ENCODE assay signal across 21 cellular contexts in genomic region chr4:141905751-141906150, GRCh38.
DNase-seq lines count a peak whose midpoint lies in the region; FAIRE-seq and TF ChIP-seq lines count a peak whose summit lies in the region.
"Had no signal": no experiment of that assay in that cellular context is flagged by ENCODE, and none has a peak within 500 bp of the region (broad histone marks: within the 10 kb centered on the region; RNA-seq: fewer than 3 reads in every experiment).

No MANE protein-coding gene starts in this region.

- FAIRE-seq in HTR-8/SVneo (lab: Jason Lieb, UNC) (no peak), bronchial epithelial cell (lab: Jason Lieb, UNC) (no peak)
- FAIRE-seq: D721Med, GM18507 had no signal

- H3K27ac ChIP-seq in mesenchymal stem cell (ENCODE audit: low read length, poor library complexity, severe bottlenecking) (no peak overlapping the region), suprapubic skin (no peak overlapping the region), Karpas-422 (ENCODE audit: low read length) (no peak overlapping the region)
- H3K27ac ChIP-seq: cardiac muscle cell, foreskin keratinocyte, prostate gland had no signal

- H3K4me3 ChIP-seq in bronchial epithelial cell (ENCODE audit: low read depth, low read length) (no peak overlapping the region), mesenchymal stem cell (ENCODE audit: insufficient read depth in 1 of 2, low read depth in 1 of 2, low read length in 2 of 2) (no peak overlapping the region), suprapubic skin (no peak overlapping the region), Karpas-422 (ENCODE audit: low read length) (no peak overlapping the region)
- H3K4me3 ChIP-seq: cardiac muscle cell, lung, prostate gland had no signal

- H3K14ac ChIP-seq in mesenchymal stem cell (ENCODE audit: low read length in 2 of 2): no peak overlapping the region

- no peak overlapping the region for H2BK12ac ChIP-seq in mesenchymal stem cell (ENCODE audit: low read length in 2 of 2)

- H3K9ac ChIP-seq in mesenchymal stem cell (ENCODE audit: low read length) (no peak overlapping the region), Karpas-422 (ENCODE audit: low read length) (no peak overlapping the region)

- H3K79me1 ChIP-seq in mesenchymal stem cell (replicated peaks; ENCODE audit: low read length, poor library complexity, severe bottlenecking): no peaks in the 10 kb centered on the region

- H3K4me2 ChIP-seq in mesenchymal stem cell (ENCODE audit: low read length, poor library complexity, severe bottlenecking) (no peak overlapping the region), Karpas-422 (ENCODE audit: low read depth, low read length, poor library complexity, severe bottlenecking) (no peak overlapping the region)

- no peaks in the 10 kb centered on the region for H3K9me3 ChIP-seq in mesenchymal stem cell (ENCODE audit: control insufficient read depth, low read length)
- H3K9me3 ChIP-seq in suprapubic skin: no peaks in the 10 kb centered on the region
- peaks cover 4% of the 10 kb centered on the region; the same call in 1 of the 2 replicates for H3K9me3 ChIP-seq in Karpas-422 (ENCODE audit: low read length)
- H3K9me3 ChIP-seq: prostate gland had no signal

- no peak overlapping the region for H2BK120ac ChIP-seq in mesenchymal stem cell (ENCODE audit: low read depth, low read length)

- H3K36me3 ChIP-seq in bronchial epithelial cell (ENCODE audit: control insufficient read depth, insufficient read depth, low read length): no peaks in the 10 kb centered on the region
- no peaks in the 10 kb centered on the region for H3K36me3 ChIP-seq in mesenchymal stem cell (ENCODE audit: control insufficient read depth in 1 of 2, insufficient read depth in 2 of 2, low read depth in 1 of 2, low read length in 2 of 2)
- no peaks in the 10 kb centered on the region for H3K36me3 ChIP-seq in suprapubic skin
- no peaks in the 10 kb centered on the region for H3K36me3 ChIP-seq in Karpas-422 (ENCODE audit: insufficient read depth, low read length)
- H3K36me3 ChIP-seq: cardiac muscle cell, prostate gland had no signal

- H2BK15ac ChIP-seq in mesenchymal stem cell (ENCODE audit: low read depth, poor library complexity, severe bottlenecking): no peak overlapping the region

- DNase-seq in AG08396 (ENCODE audit: low spot score) (peak; percentile 46), HTR-8/SVneo (ENCODE audit: insufficient read length, low spot score) (peak; percentile 41), bronchial epithelial cell (ENCODE audit: low read depth) (peak; percentile 1), mesenchymal stem cell (peak; percentile 16), superior temporal gyrus (ENCODE audit: extremely low spot score) (no peak), GM13976 (ENCODE audit: low spot score) (no peak), suprapubic skin (ENCODE audit: low spot score in 2 of 2) (no peak), Karpas-422 (no peak)
- DNase-seq: activated CD4-positive, alpha-beta T cell treated with anti-CD3 and anti-CD28 coated beads, Interleukin-2, amount 10 ng/mL, durations not matched to agents 24 days and 14 days; activated naive CD4-positive, alpha-beta T cell treated with anti-CD3 and anti-CD28 coated beads, Interleukin-2, amount 50 U/mL, for 16 hours; effector CD4-positive, alpha-beta T cell; NCI-H1092; NCI-H69; stimulated activated CD4-positive, alpha-beta T cell treated with anti-CD3 and anti-CD28 coated beads, Interleukin-12 subunit alpha, Interleukin-12 subunit beta, amount 100 ng/mL, for 4 hours; stimulated activated naive CD4-positive, alpha-beta T cell had no signal

- H3K4ac ChIP-seq in mesenchymal stem cell (ENCODE audit: low read depth in 1 of 2, low read length in 2 of 2): no peak overlapping the region

- no peak overlapping the region for H4K8ac ChIP-seq in mesenchymal stem cell (ENCODE audit: low read length)

- TF ChIP-seq EP300 in suprapubic skin (IDR thresholded peaks at IDR 0.05): no peak

- no peak overlapping the region for H2AK5ac ChIP-seq in mesenchymal stem cell (ENCODE audit: low read length, severe bottlenecking)

- no peak overlapping the region for H4K91ac ChIP-seq in mesenchymal stem cell (ENCODE audit: low read length)

- H3K9me2 ChIP-seq in Karpas-422 (replicated peaks; ENCODE audit: insufficient read depth, low read length): no peaks in the 10 kb centered on the region

- TF ChIP-seq CTCF in bronchial epithelial cell (IDR thresholded peaks at IDR 0.05; ENCODE audit: insufficient read depth, low read length, severe bottlenecking): no peak
- TF ChIP-seq CTCF in GM13976 (IDR thresholded peaks at IDR 0.05; ENCODE audit: borderline replicate concordance, control extremely low read depth, extremely low read depth, insufficient read depth, missing control alignments): no peak
- no peak for TF ChIP-seq CTCF in suprapubic skin (IDR thresholded peaks at IDR 0.05)

- no peaks in the 10 kb centered on the region for H4K20me1 ChIP-seq in Karpas-422 (ENCODE audit: insufficient read depth, low read depth, low read length)

- H3K23ac ChIP-seq in mesenchymal stem cell (ENCODE audit: low read length in 2 of 2): no peak overlapping the region

- WGBS in mesenchymal stem cell: 42% methylated on average over 2 of the region's 3 CpGs
- WGBS in suprapubic skin: 65% methylated on average over 3 of the region's 3 CpGs

- H3K4me1 ChIP-seq in mesenchymal stem cell (ENCODE audit: control insufficient read depth, insufficient read depth, low read depth, low read length): no peaks in the 10 kb centered on the region
- H3K4me1 ChIP-seq in suprapubic skin: no peaks in the 10 kb centered on the region
- H3K4me1 ChIP-seq in Karpas-422 (ENCODE audit: low read length): no peaks in the 10 kb centered on the region
- H3K4me1 ChIP-seq: foreskin keratinocyte, prostate gland had no signal

- no peak for TF ChIP-seq POLR2A in suprapubic skin (IDR thresholded peaks at IDR 0.05)

- H3K27me3 ChIP-seq in bronchial epithelial cell (ENCODE audit: control insufficient read depth, insufficient read depth, low read length) (no peaks in the 10 kb centered on the region), mesenchymal stem cell (ENCODE audit: control insufficient read depth in 1 of 2, insufficient read depth in 1 of 2, low read length in 2 of 2) (no peaks in the 10 kb centered on the region), suprapubic skin (no peaks in the 10 kb centered on the region), Karpas-422 (ENCODE audit: low read length) (no peaks in the 10 kb centered on the region)
- H3K27me3 ChIP-seq: cardiac muscle cell, foreskin keratinocyte had no signal

- in situ Hi-C loops in GM13976 (cut with MboI; ENCODE audit: low sequenced_read_pairs, unreplicated experiment): no loop called here

- no peak overlapping the region for H2BK5ac ChIP-seq in mesenchymal stem cell (ENCODE audit: low read depth, low read length, poor library complexity, severe bottlenecking)

- no peak overlapping the region for H2AFZ ChIP-seq in mesenchymal stem cell (ENCODE audit: low read depth, low read length)
- no peak overlapping the region for H2AFZ ChIP-seq in Karpas-422 (ENCODE audit: low read length)

- no peak overlapping the region for H3K18ac ChIP-seq in mesenchymal stem cell (ENCODE audit: low read depth in 1 of 2, low read length in 2 of 2)

- no peaks in the 10 kb centered on the region for H3K79me2 ChIP-seq in Karpas-422 (ENCODE audit: low read length)

Comparison
In these comparisons a context has a peak if more than half of its experiments do, and no peak if none do; other contexts are left out.
1. DNase-seq: peak in AG08396 (single experiment), HTR-8/SVneo (single experiment), bronchial epithelial cell (single experiment) and mesenchymal stem cell (single experiment); none in superior temporal gyrus (single experiment), GM13976 (single experiment), suprapubic skin (0 of 2) and Karpas-422 (single experiment).